In genomic region chr2:85222792-85223191, GRCh38 we compare ENCODE assay signal across 23 cellular contexts.
A peak's percentile ranks its signal among the peaks of the same experiment; 100 is the strongest.
DNase-seq lines count a peak whose midpoint lies in the region; ATAC-seq and TF ChIP-seq lines count a peak whose summit lies in the region.
"Had no signal": no experiment of that assay in that cellular context is flagged by ENCODE, and none has a peak within 500 bp of the region (broad histone marks: within the 10 kb centered on the region; RNA-seq: fewer than 3 reads in every experiment).

No MANE protein-coding gene starts in this region.

- H3K27me3 ChIP-seq in HAP-1 (ENCODE audit: low read depth), result no peaks in the 10 kb centered on the region
- H3K27me3 ChIP-seq in transverse colon, result no peaks in the 10 kb centered on the region

- DNase-seq in COR-L47 (lab: John Stamatoyannopoulos, UW) (peak; percentile 45), HAP-1 (ENCODE audit: low spot score in 2 of 2) (peak; percentile 21 to 41), NCI-H748 (lab: John Stamatoyannopoulos, UW; ENCODE audit: unreplicated experiment) (peak; percentile 68), fibroblast of mammary gland (ENCODE audit: low read depth) (peak; percentile 58), SIG-M5 treated with dmso at 0.1 percent for 504 hours (lab: John Stamatoyannopoulos, UW; ENCODE audit: unreplicated experiment) (no peak), transverse colon (no peak)
- DNase-seq in stimulated activated effector memory CD8-positive, alpha-beta T cell treated with anti-CD3 and anti-CD28 coated beads, Interleukin-12 subunit alpha, Interleukin-12 subunit beta, amount 100 ng/mL, for 72 hours (ENCODE audit: low spot score in 2 of 2), result no peak
- DNase-seq: activated CD4-positive, alpha-beta T cell treated with anti-CD3 and anti-CD28 coated beads for 4 hours; activated CD8-positive, alpha-beta memory T cell treated with anti-CD3 and anti-CD28 coated beads, Interleukin-2, amount 10 ng/mL, durations not matched to agents 7 days and 5 days; activated naive CD4-positive, alpha-beta T cell treated with anti-CD3 and anti-CD28 coated beads, Interleukin-2, amount 50 U/mL, for 16 hours; anterior cingulate cortex; mesenchymal stem cell; NCI-H1930; NCI-H526; nucleus accumbens; SIG-M5; stimulated activated CD4-positive, alpha-beta T cell treated with anti-CD3 and anti-CD28 coated beads, Interleukin-2, amount 100 ng/mL, for 48 hours; stimulated activated naive CD4-positive, alpha-beta T cell treated with Interleukin-2 at 50 U/mL for 16 hours; T-helper 1 cell had no signal

- no peak overlapping the region for H3K4me3 Mint-ChIP-seq in stimulated activated effector memory CD8-positive, alpha-beta T cell treated with anti-CD3 and anti-CD28 coated beads, Interleukin-12 subunit alpha, Interleukin-12 subunit beta, amount 100 ng/mL, for 72 hours
- H3K4me3 Mint-ChIP-seq: activated CD8-positive, alpha-beta memory T cell treated with anti-CD3 and anti-CD28 coated beads, Interleukin-2, amount 10 ng/mL, durations not matched to agents 7 days and 5 days; activated T-helper 1 cell treated with anti-CD3 and anti-CD28 coated beads, Interleukin-12 subunit alpha, Interleukin-12 subunit beta, Interleukin-2, Interleukin-4 antibody, amounts not matched to agents 30 ng/mL and 10 ng/mL and 1 ng/mL, durations not matched to agents 14 hours and 24 hours and 36 hours; IgD-negative memory B cell had no signal

- H3K27ac Mint-ChIP-seq in stimulated activated effector memory CD8-positive, alpha-beta T cell treated with anti-CD3 and anti-CD28 coated beads, Interleukin-12 subunit alpha, Interleukin-12 subunit beta, amount 100 ng/mL, for 72 hours, result no peak overlapping the region
- H3K27ac Mint-ChIP-seq: activated CD8-positive, alpha-beta memory T cell treated with anti-CD3 and anti-CD28 coated beads, Interleukin-2, amount 10 ng/mL, durations not matched to agents 7 days and 5 days; activated T-helper 1 cell treated with anti-CD3 and anti-CD28 coated beads, Interleukin-12 subunit alpha, Interleukin-12 subunit beta, Interleukin-2, Interleukin-4 antibody, amounts not matched to agents 30 ng/mL and 10 ng/mL and 1 ng/mL, durations not matched to agents 14 hours and 24 hours and 36 hours; IgD-negative memory B cell had no signal

- WGBS in transverse colon (ENCODE audit: low coverage in 1 of 2), 2 donors, result 25 to 47% methylated on average over 3 of the region's 3 CpGs

- H3K9me3 ChIP-seq in HAP-1, result 0 out of 2 replicates have a peak, but pooled peaks cover 2% of the 10 kb centered on the region
- H3K9me3 ChIP-seq in transverse colon, result no peaks in the 10 kb centered on the region

- no peaks in the 10 kb centered on the region for H3K36me3 ChIP-seq in HAP-1 (replicated peaks)
- H3K36me3 ChIP-seq in transverse colon, result no peaks in the 10 kb centered on the region

- H3K27ac ChIP-seq in transverse colon, result no peak overlapping the region
- H3K27ac ChIP-seq: C4-2B had no signal

- no peak for ATAC-seq in HG02623 (IDR thresholded peaks at IDR 0.05; ENCODE audit: unreplicated experiment)
- no peak for ATAC-seq in stimulated activated effector memory CD8-positive, alpha-beta T cell treated with anti-CD3 and anti-CD28 coated beads, Interleukin-12 subunit alpha, Interleukin-12 subunit beta, amount 100 ng/mL, for 72 hours
- ATAC-seq: activated CD8-positive, alpha-beta memory T cell treated with anti-CD3 and anti-CD28 coated beads, Interleukin-2, amount 10 ng/mL, durations not matched to agents 7 days and 5 days had no signal

- intact Hi-C loops in transverse colon (cut with DNase I; ENCODE audit: low total_unique reads), result no loop called here

- H3K4me1 ChIP-seq in HAP-1 (no peaks in the 10 kb centered on the region; the same call in 1 of the 2 replicates), transverse colon (peaks cover 0 to 3% (median 0%) of the 10 kb centered on the region in 4 donors)

- H3K4me3 ChIP-seq in HAP-1, result no peak overlapping the region
- no peak overlapping the region for H3K4me3 ChIP-seq in fibroblast of mammary gland (ENCODE audit: control insufficient read depth, low read depth, low read length)
- H3K4me3 ChIP-seq in transverse colon, result no peak overlapping the region

- H3K36me3 Mint-ChIP-seq in stimulated activated effector memory CD8-positive, alpha-beta T cell treated with anti-CD3 and anti-CD28 coated beads, Interleukin-12 subunit alpha, Interleukin-12 subunit beta, amount 100 ng/mL, for 72 hours, result no peaks in the 10 kb centered on the region
- H3K36me3 Mint-ChIP-seq: activated CD8-positive, alpha-beta memory T cell treated with anti-CD3 and anti-CD28 coated beads, Interleukin-2, amount 10 ng/mL, durations not matched to agents 7 days and 5 days had no signal

- in situ Hi-C loops in HAP-1 (cut with MboI; ENCODE audit: low sequenced_read_pairs) (no loop called here), transverse colon (cut with MboI; ENCODE audit: low pct_ligation_motif_present in 1 of 4, low pct_unique_long_range_greater_than_20kb in 1 of 4, low sequenced_read_pairs in 3 of 4) (no loop called here)

- no peak for TF ChIP-seq EP300 in transverse colon (IDR thresholded peaks at IDR 0.05; ENCODE audit: low read depth)

- TF ChIP-seq POLR2A in transverse colon (IDR thresholded peaks at IDR 0.05), result no peak

- no peaks in the 10 kb centered on the region for H3K9me3 Mint-ChIP-seq in stimulated activated effector memory CD8-positive, alpha-beta T cell treated with anti-CD3 and anti-CD28 coated beads, Interleukin-12 subunit alpha, Interleukin-12 subunit beta, amount 100 ng/mL, for 72 hours
- H3K9me3 Mint-ChIP-seq: activated T-helper 1 cell treated with anti-CD3 and anti-CD28 coated beads, Interleukin-12 subunit alpha, Interleukin-12 subunit beta, Interleukin-2, Interleukin-4 antibody, amounts not matched to agents 30 ng/mL and 10 ng/mL and 1 ng/mL, durations not matched to agents 14 hours and 24 hours and 36 hours had no signal

- TF ChIP-seq CTCF in fibroblast of mammary gland (conservative IDR thresholded peaks at IDR 0.05; ENCODE audit: control insufficient read depth, insufficient read depth, low read depth, low read length) (no peak), transverse colon (IDR thresholded peaks at IDR 0.05) (no peak)

- no peaks in the 10 kb centered on the region for H3K4me1 Mint-ChIP-seq in stimulated activated effector memory CD8-positive, alpha-beta T cell treated with anti-CD3 and anti-CD28 coated beads, Interleukin-12 subunit alpha, Interleukin-12 subunit beta, amount 100 ng/mL, for 72 hours
- H3K4me1 Mint-ChIP-seq: activated CD8-positive, alpha-beta memory T cell treated with anti-CD3 and anti-CD28 coated beads, Interleukin-2, amount 10 ng/mL, durations not matched to agents 7 days and 5 days had no signal

Comparison
In these comparisons a context has a peak if more than half of its experiments do, and no peak if none do; other contexts are left out.
1. DNase-seq: peak in COR-L47 (single experiment), HAP-1 (2 of 2), NCI-H748 (single experiment) and fibroblast of mammary gland (single experiment); none in SIG-M5 treated with dmso at 0.1 percent for 504 hours (single experiment), transverse colon (single experiment) and stimulated activated effector memory CD8-positive, alpha-beta T cell treated with anti-CD3 and anti-CD28 coated beads, Interleukin-12 subunit alpha, Interleukin-12 subunit beta, amount 100 ng/mL, for 72 hours (0 of 2).